19 cellular contexts compared by ENCODE assay signal in genomic region chr7:74070619-74070920, GRCh38. TPM values are rescaled to one million over a fixed set of nuclear protein-coding genes. Genes with fewer than 3 reads are reported as not detected.
"Had no signal": no experiment of that assay in that cellular context is flagged by ENCODE, and none has a peak within 500 bp of the region (broad histone marks: within the 10 kb centered on the region; RNA-seq: fewer than 3 reads in every experiment).

No MANE protein-coding gene starts in this region.

- H3K27me3 Mint-ChIP-seq: activated B cell treated with CpG ODN at 0.5 μM for 24 hours, T-cell had no signal

- H3K36me3 ChIP-seq: breast epithelium, upper lobe of left lung had no signal

- H3K4me1 ChIP-seq: breast epithelium, upper lobe of left lung had no signal

- H3K4me3 Mint-ChIP-seq: activated B cell treated with CpG ODN at 0.5 μM for 24 hours; activated CD8-positive, alpha-beta T cell treated with anti-CD3 and anti-CD28 coated beads, Interleukin-2, amount 10 ng/mL, durations not matched to agents 7 days and 5 days; activated naive CD4-positive, alpha-beta T cell treated with anti-CD3 and anti-CD28 coated beads, Interleukin-2, amount 10 ng/mL, durations not matched to agents 7 days and 5 days; activated T-cell treated with anti-CD3 and anti-CD28 coated beads, Interleukin-2, amount 50 U/mL, for 4 hours; mesothelial cell of epicardium; nephron progenitor cell; T-cell had no signal

- H3K27ac Mint-ChIP-seq: activated B cell treated with CpG ODN at 0.5 μM for 24 hours; activated CD8-positive, alpha-beta T cell treated with anti-CD3 and anti-CD28 coated beads, Interleukin-2, amount 10 ng/mL, durations not matched to agents 7 days and 5 days; activated naive CD4-positive, alpha-beta T cell treated with anti-CD3 and anti-CD28 coated beads, Interleukin-2, amount 10 ng/mL, durations not matched to agents 7 days and 5 days; mesothelial cell of epicardium; nephron progenitor cell; T-cell had no signal

- H3K27ac ChIP-seq: breast epithelium, esophagus muscularis mucosa, upper lobe of left lung had no signal

- H3K9me3 Mint-ChIP-seq: activated B cell treated with CpG ODN at 0.5 μM for 24 hours; activated naive CD4-positive, alpha-beta T cell treated with anti-CD3 and anti-CD28 coated beads, Interleukin-2, amount 10 ng/mL, durations not matched to agents 7 days and 5 days; activated T-cell treated with anti-CD3 and anti-CD28 coated beads, Interleukin-2, amount 50 U/mL, for 4 hours; mesothelial cell of epicardium; nephron progenitor cell; T-cell had no signal

- H3K27me3 ChIP-seq: breast epithelium, esophagus muscularis mucosa, upper lobe of left lung had no signal

- DNase-seq: activated B cell treated with CpG ODN at 0.5 μM for 24 hours; activated CD4-positive, alpha-beta T cell treated with anti-CD3 and anti-CD28 coated beads for 4 hours; activated CD8-positive, alpha-beta T cell treated with anti-CD3 and anti-CD28 coated beads, Interleukin-2, amount 10 ng/mL, durations not matched to agents 7 days and 5 days; activated naive CD4-positive, alpha-beta T cell treated with anti-CD3 and anti-CD28 coated beads, Interleukin-2, amount 10 ng/mL, durations not matched to agents 7 days and 5 days; activated T-cell treated with anti-CD3 and anti-CD28 coated beads, Interleukin-2, amount 50 U/mL, for 4 hours; cerebellar nuclear complex; effector CD4-positive, alpha-beta T cell; left colon; nephron progenitor cell; stimulated activated CD4-positive, alpha-beta T cell treated with anti-CD3 and anti-CD28 coated beads, Interleukin-2, amount 100 ng/mL, for 24 hours; stimulated activated naive CD8-positive, alpha-beta T cell treated with anti-CD3 and anti-CD28 coated beads, Interleukin-15, Interleukin-2, amounts not matched to agents 100 U/mL and 50 U/mL, for 24 hours; substantia nigra; T-cell had no signal

- H3K4me3 ChIP-seq: breast epithelium, esophagus muscularis mucosa, lung, upper lobe of left lung had no signal

- H3K4me1 Mint-ChIP-seq: T-cell had no signal

- FAIRE-seq: astrocyte had no signal

- ATAC-seq: activated CD8-positive, alpha-beta T cell treated with anti-CD3 and anti-CD28 coated beads, Interleukin-2, amount 10 ng/mL, durations not matched to agents 7 days and 5 days; activated T-cell treated with anti-CD3 and anti-CD28 coated beads, Interleukin-2, amount 50 U/mL, for 4 hours; left colon; stimulated activated naive CD8-positive, alpha-beta T cell treated with anti-CD3 and anti-CD28 coated beads, Interleukin-15, Interleukin-2, amounts not matched to agents 100 U/mL and 50 U/mL, for 24 hours; T-cell had no signal

- H3K36me3 Mint-ChIP-seq: activated naive CD4-positive, alpha-beta T cell treated with anti-CD3 and anti-CD28 coated beads, Interleukin-2, amount 10 ng/mL, durations not matched to agents 7 days and 5 days; mesothelial cell of epicardium; T-cell had no signal

- H3K9me3 ChIP-seq: breast epithelium, esophagus muscularis mucosa, upper lobe of left lung had no signal

RNA-seq across cellular contexts. Expression of gene ELN, which starts 42.6 kb away (rescaled TPM):
- total RNA-seq: activated B cell treated with CpG ODN at 0.5 μM for 24 hours; activated CD8-positive, alpha-beta T cell treated with anti-CD3 and anti-CD28 coated beads, Interleukin-2, amount 10 ng/mL, durations not matched to agents 7 days and 5 days had no signal
